In the genomic region with DNA sequence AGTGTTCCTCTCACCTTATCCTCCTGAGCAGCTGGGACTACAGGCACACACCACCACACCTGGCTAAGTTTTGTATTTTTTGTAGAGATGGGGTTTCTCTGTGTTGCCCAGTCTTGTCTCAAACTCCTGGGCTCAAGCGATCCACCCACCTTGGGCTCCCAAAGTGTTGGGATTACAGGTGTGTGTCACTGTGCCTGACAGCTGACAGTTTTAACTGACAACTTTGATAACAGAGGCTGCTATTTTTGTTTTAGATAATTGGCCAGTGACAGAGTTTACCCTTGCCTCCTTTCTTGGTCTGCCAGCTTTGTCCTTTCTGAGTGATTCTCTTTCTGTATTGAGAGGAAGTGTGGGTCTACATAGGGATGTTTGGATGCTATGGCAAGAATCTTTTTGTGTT, we compare ENCODE assay signal across 16 cellular contexts.
DNase-seq lines count a peak whose midpoint lies in the region; ATAC-seq and TF ChIP-seq lines count a peak whose summit lies in the region.
"Had no signal": no experiment of that assay in that cellular context is flagged by ENCODE, and none has a peak within 500 bp of the region (broad histone marks: within the 10 kb centered on the region; RNA-seq: fewer than 3 reads in every experiment).

No MANE protein-coding gene starts in this region.

- no peak overlapping the region for H2AFZ ChIP-seq in hepatocyte

- no peak overlapping the region for H3K4me3 Mint-ChIP-seq in neural crest cell
- H3K4me3 Mint-ChIP-seq: CD14-positive monocyte; CD4-positive, alpha-beta memory T cell had no signal

- H3K9me2 ChIP-seq in hepatocyte (replicated peaks; ENCODE audit: insufficient read depth), result no peaks in the 10 kb centered on the region

- H4K20me1 ChIP-seq in hepatocyte (ENCODE audit: insufficient read depth, poor library complexity, severe bottlenecking), result no peaks in the 10 kb centered on the region
- H4K20me1 ChIP-seq: BLaER1 had no signal

- H3K27ac ChIP-seq in 22Rv1 (0 out of 2 replicates have a peak overlapping the region, but pooled peaks have one; percentile 6), hepatocyte (peak overlapping the region; percentile 14)
- H3K27ac ChIP-seq: BLaER1 had no signal

- no peaks in the 10 kb centered on the region for H3K36me3 Mint-ChIP-seq in neural crest cell (ENCODE audit: low read depth)

- H3K9me3 ChIP-seq in hepatocyte (ENCODE audit: low read depth), result no peaks in the 10 kb centered on the region
- H3K9me3 ChIP-seq: BLaER1, HAP-1 had no signal

- H3K27ac Mint-ChIP-seq in neural crest cell (ENCODE audit: unreplicated experiment), result peak overlapping the region; percentile 5
- H3K27ac Mint-ChIP-seq: CD4-positive, alpha-beta memory T cell had no signal

- H3K79me2 ChIP-seq in hepatocyte, result no peaks in the 10 kb centered on the region

- no peaks in the 10 kb centered on the region for H3K9me3 Mint-ChIP-seq in neural crest cell
- H3K9me3 Mint-ChIP-seq: CD14-positive monocyte; CD4-positive, alpha-beta memory T cell had no signal

- no peak for ATAC-seq in GM18498 (IDR thresholded peaks at IDR 0.05; ENCODE audit: unreplicated experiment)

- peak overlapping the region; percentile 40 for H3K4me2 ChIP-seq in hepatocyte
- H3K4me2 ChIP-seq: BLaER1 had no signal

- peaks cover 10% of the 10 kb centered on the region for H3K4me1 Mint-ChIP-seq in neural crest cell
- H3K4me1 Mint-ChIP-seq: CD4-positive, alpha-beta memory T cell had no signal

- peak; percentile 11 for DNase-seq in NCI-H748 (lab: John Stamatoyannopoulos, UW; ENCODE audit: unreplicated experiment)
- DNase-seq in NCI-H748 treated with DMSO at 0.1 percent for 48 hours (lab: John Stamatoyannopoulos, UW), result no peak
- DNase-seq in hepatocyte (ENCODE audit: low spot score), result no peak
- no peak for DNase-seq in neural crest cell (ENCODE audit: low read depth, low spot score)
- no peak for DNase-seq in GM03348 (ENCODE audit: low spot score)
- no peak for DNase-seq in LoVo (ENCODE audit: low spot score)
- DNase-seq: 8988T; CD4-positive, alpha-beta memory T cell; DMS153; DMS79; GDM1 had no signal

- no peaks in the 10 kb centered on the region for H3K27me3 ChIP-seq in hepatocyte
- H3K27me3 ChIP-seq: BLaER1 had no signal

- H3K27me3 Mint-ChIP-seq in neural crest cell (ENCODE audit: low read depth), result no peaks in the 10 kb centered on the region
- H3K27me3 Mint-ChIP-seq: CD4-positive, alpha-beta memory T cell had no signal

- no peak for TF ChIP-seq CTCF in 22Rv1 (IDR thresholded peaks at IDR 0.05)
- no peak for TF ChIP-seq CTCF in hepatocyte (IDR thresholded peaks at IDR 0.05; ENCODE audit: poor library complexity)
- TF ChIP-seq CTCF in neural crest cell (conservative IDR thresholded peaks at IDR 0.05), result no peak

- H3K4me3 ChIP-seq in hepatocyte, result no peak overlapping the region
- H3K4me3 ChIP-seq: BLaER1, HAP-1 had no signal

- H3K4me1 ChIP-seq in hepatocyte (ENCODE audit: insufficient read depth), result peaks cover 13% of the 10 kb centered on the region
- H3K4me1 ChIP-seq: BLaER1 had no signal

- 100% methylated on average over 1 of the region's 1 CpG for WGBS in hepatocyte (ENCODE audit: low lambda C conversion rate, missing lambda C conversion rate)

- no peaks in the 10 kb centered on the region for H3K36me3 ChIP-seq in hepatocyte (replicated peaks; ENCODE audit: insufficient read depth, low read depth)
- H3K36me3 ChIP-seq: HAP-1 had no signal
